ENCODE assay signal across 9 cellular contexts in the genomic region with DNA sequence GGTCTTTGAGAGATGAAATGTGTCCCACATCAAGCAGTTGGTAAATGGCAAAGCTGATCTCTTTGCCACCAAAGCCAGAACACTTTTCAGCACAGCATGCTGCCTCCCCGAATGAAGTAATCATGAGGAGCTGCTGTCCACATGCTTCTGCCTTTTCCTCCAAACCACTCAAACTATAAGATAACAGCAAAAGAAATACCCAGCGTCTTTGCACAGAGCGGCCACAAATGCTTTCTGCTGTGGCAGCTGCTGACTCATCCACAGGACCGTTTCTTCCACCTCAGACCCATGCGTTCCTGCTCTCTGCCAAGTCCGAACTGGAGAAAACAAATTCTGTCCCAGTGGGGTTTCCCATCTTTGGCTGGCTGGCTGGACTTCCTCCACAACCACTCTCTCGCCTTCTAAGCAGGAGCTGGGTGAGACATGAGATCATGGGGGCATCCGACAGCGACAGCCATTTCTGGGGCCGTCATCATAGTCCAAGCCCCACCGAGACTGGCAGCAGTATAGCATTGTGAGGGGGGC. TPM values are rescaled to one million over a fixed set of nuclear protein-coding genes. Genes with fewer than 3 reads are reported as not detected.
DNase-seq lines count a peak whose midpoint lies in the region; ATAC-seq, FAIRE-seq and TF ChIP-seq lines count a peak whose summit lies in the region.
"Had no signal": no experiment of that assay in that cellular context is flagged by ENCODE, and none has a peak within 500 bp of the region (broad histone marks: within the 10 kb centered on the region; RNA-seq: fewer than 3 reads in every experiment).

No MANE protein-coding gene starts in this region.

- no peaks in the 10 kb centered on the region for H3K9me3 Mint-ChIP-seq in nephron progenitor cell

- WGBS in pancreas, 2 donors, result 49 to 53% methylated on average over 11 of the region's 11 CpGs

- no peak for TF ChIP-seq CTCF in pancreas (IDR thresholded peaks at IDR 0.05)
- TF ChIP-seq CTCF in nephron progenitor cell (IDR thresholded peaks at IDR 0.05), result no peak

- ATAC-seq in pancreas (peak; percentile 8 to 66 (median 54)), HG02970 (IDR thresholded peaks at IDR 0.05; ENCODE audit: low FRiP score, unreplicated experiment) (no peak)

- no peaks in the 10 kb centered on the region for H3K36me3 Mint-ChIP-seq in nephron progenitor cell (ENCODE audit: low read depth)

- no peak overlapping the region for H3K4me3 ChIP-seq in pancreas
- H3K4me3 ChIP-seq: transverse colon had no signal

- intact Hi-C loops in pancreas (cut with DNase I), result loop anchor here in 1 of 3 donors (5.0 kb wide), 1 partner anchor 177 kb away; no protein-coding TSS in a partner anchor

- DNase-seq in GM12891 (ENCODE audit: insufficient read length, low spot score) (no peak), MV-4-11 (lab: John Stamatoyannopoulos, UW) (peak; percentile 73), ecto neural progenitor cell (ENCODE audit: low spot score) (peak; percentile 54), pancreas (no peak), nephron progenitor cell (no peak), GF-D8 (lab: John Stamatoyannopoulos, UW) (no peak), OCI-M2 (lab: John Stamatoyannopoulos, UW; ENCODE audit: unreplicated experiment) (no peak)

- no peak for TF ChIP-seq POLR2A in GM12891 (IDR thresholded peaks at IDR 0.05; ENCODE audit: low read depth, low read length)

- no peak for FAIRE-seq in GM12891 (lab: Jason Lieb, UNC)
- FAIRE-seq in pancreas (lab: Jason Lieb, UNC), result no peak

- H3K4me1 Mint-ChIP-seq in nephron progenitor cell, result peaks cover 9% of the 10 kb centered on the region

- no peak overlapping the region for H3K27ac Mint-ChIP-seq in nephron progenitor cell

- peaks cover 0 to 3% (median under 1%) of the 10 kb centered on the region in 4 donors for H3K27me3 ChIP-seq in pancreas

- no peaks in the 10 kb centered on the region for H3K4me1 ChIP-seq in pancreas

- no peak overlapping the region for H3K4me3 Mint-ChIP-seq in nephron progenitor cell

- no peaks in the 10 kb centered on the region for H3K9me3 ChIP-seq in pancreas
- H3K9me3 ChIP-seq: transverse colon had no signal

- no peak overlapping the region for H3K27ac ChIP-seq in pancreas
- H3K27ac ChIP-seq: transverse colon had no signal

- H3K27me3 Mint-ChIP-seq in nephron progenitor cell (ENCODE audit: low read depth, poor library complexity), result peaks cover 24% of the 10 kb centered on the region

- H3K36me3 ChIP-seq in pancreas, result no peaks in the 10 kb centered on the region
- H3K36me3 ChIP-seq: transverse colon had no signal

TF ChIP-seq in GM12891, 5 proteins besides CTCF, POLR2A, EP300 and RAD21:
- TF ChIP-seq TAF1 (IDR thresholded peaks at IDR 0.05; ENCODE audit: low read depth, low read length) (peak; percentile 16; the same call in 1 of the 2 replicates), POLR2AphosphoS5 (IDR thresholded peaks at IDR 0.05; ENCODE audit: low read depth, low read length) (no peak), POU2F2 (IDR thresholded peaks at IDR 0.05; ENCODE audit: low read depth, low read length) (no peak)

RNA-seq across cellular contexts. Expression of a gene that starts 27.1 kb away (rescaled TPM):
- polyA plus RNA-seq in GM12891 (2012; ENCODE audit: low read depth, missing spikeins), result 3.3 TPM
- total RNA-seq in pancreas, result 1 to 10 TPM; 2.2 to 5.7 (median 3.4) TPM
- 1 to 10 TPM; 3.9 to 4.5 TPM for polyA plus RNA-seq in pancreas

RNA-seq across cellular contexts. Expression of a gene that starts 45.7 kb away (rescaled TPM):
- polyA plus RNA-seq in GM12891 (2012; ENCODE audit: low read depth, missing spikeins), result 29.7 TPM
- total RNA-seq in pancreas, result 1 to 10 TPM in 4 of 6 donors, under 1 TPM in 2; 0.28 to 2.0 (median 1.5) TPM
- polyA plus RNA-seq in pancreas, result under 1 TPM; 0.47 to 0.99 TPM

RNA-seq across cellular contexts. Expression of a gene that starts 47.2 kb away (rescaled TPM):
- polyA plus RNA-seq in GM12891 (2012; ENCODE audit: low read depth, missing spikeins), result 17.2 TPM
- under 1 TPM in 3 of 6 donors, not detected in 3; 0.32 to 0.44 (median 0.43) TPM for total RNA-seq in pancreas
- polyA plus RNA-seq in pancreas, result under 1 TPM in 1 of 2 donors, not detected in 1; 0.38 TPM

RNA-seq across cellular contexts. Expression of a gene that starts 59.4 kb away (rescaled TPM):
- 316 TPM for polyA plus RNA-seq in GM12891 (2012; ENCODE audit: low read depth, missing spikeins)
- 1 to 10 TPM in 4 of 6 donors, under 1 TPM in 2; 0.28 to 3.5 (median 1.2) TPM for total RNA-seq in pancreas
- polyA plus RNA-seq in pancreas, result under 1 TPM; 0.56 to 0.76 TPM

Comparison
In these comparisons a context has a peak if more than half of its experiments do, and no peak if none do; other contexts are left out.
1. DNase-seq: peak in MV-4-11 (single experiment) and ecto neural progenitor cell (single experiment); none in GM12891 (single experiment), pancreas (0 of 6), nephron progenitor cell (single experiment), GF-D8 (single experiment) and OCI-M2 (single experiment).